ENCODE assay signal across 28 cellular contexts in genomic region chr7:140019606-140020005, GRCh38.
"Had no signal": no experiment of that assay in that cellular context is flagged by ENCODE, and none has a peak within 500 bp of the region (broad histone marks: within the 10 kb centered on the region; RNA-seq: fewer than 3 reads in every experiment).

No MANE protein-coding gene starts in this region.

- H3K9me3 Mint-ChIP-seq: memory B cell; mesothelial cell of epicardium; naive B cell; stimulated activated naive CD8-positive, alpha-beta T cell treated with anti-CD3 and anti-CD28 coated beads, Interleukin-15, amount 100 ng/mL, for 72 hours had no signal

- H3K4me2 ChIP-seq: hepatocyte had no signal

- H3K4me3 ChIP-seq: coronary artery, esophagus muscularis mucosa, gastroesophageal sphincter, heart left ventricle, hepatocyte, lung, mucosa of descending colon, ovary, psoas muscle, skin epidermis, spleen, suprapubic skin, transverse colon, vagina had no signal

- H3K27ac Mint-ChIP-seq: memory B cell; mesothelial cell of epicardium; stimulated activated naive CD8-positive, alpha-beta T cell treated with anti-CD3 and anti-CD28 coated beads, Interleukin-15, amount 100 ng/mL, for 72 hours had no signal

- H3K9me3 ChIP-seq: esophagus muscularis mucosa, gastroesophageal sphincter, heart left ventricle, mucosa of descending colon, ovary, psoas muscle, spleen, suprapubic skin, transverse colon, vagina had no signal

- H3K27me3 Mint-ChIP-seq: memory B cell; naive B cell; stimulated activated naive CD8-positive, alpha-beta T cell treated with anti-CD3 and anti-CD28 coated beads, Interleukin-15, amount 100 ng/mL, for 72 hours had no signal

- H3K4me1 ChIP-seq: esophagus muscularis mucosa, foreskin keratinocyte, gastroesophageal sphincter, heart left ventricle, psoas muscle, spleen, suprapubic skin, transverse colon, vagina had no signal

- DNase-seq: dermis blood vessel endothelial cell; effector memory CD4-positive, alpha-beta T cell; foreskin keratinocyte; heart left ventricle; kidney; mucosa of descending colon; naive B cell; occipital lobe; ovary; posterior cingulate gyrus; psoas muscle; right cardiac atrium; stimulated activated CD4-positive, alpha-beta T cell treated with anti-CD3 and anti-CD28 coated beads, Interleukin-4, amount 100 ng/mL, for 4 hours; stimulated activated naive CD4-positive, alpha-beta T cell; stimulated activated naive CD8-positive, alpha-beta T cell treated with anti-CD3 and anti-CD28 coated beads, Interleukin-15, amount 100 ng/mL, for 72 hours; transverse colon had no signal

- ATAC-seq: foreskin keratinocyte; gastroesophageal sphincter; left lobe of liver; mucosa of descending colon; psoas muscle; right cardiac atrium; stimulated activated naive CD8-positive, alpha-beta T cell treated with anti-CD3 and anti-CD28 coated beads, Interleukin-15, amount 100 ng/mL, for 72 hours had no signal

- H2AFZ ChIP-seq: hepatocyte had no signal

- H3K4me3 Mint-ChIP-seq: memory B cell; mesothelial cell of epicardium; naive B cell; stimulated activated naive CD8-positive, alpha-beta T cell treated with anti-CD3 and anti-CD28 coated beads, Interleukin-15, amount 100 ng/mL, for 72 hours had no signal

- H3K4me1 Mint-ChIP-seq: mesothelial cell of epicardium; stimulated activated naive CD8-positive, alpha-beta T cell treated with anti-CD3 and anti-CD28 coated beads, Interleukin-15, amount 100 ng/mL, for 72 hours had no signal

- H3K79me2 ChIP-seq: hepatocyte had no signal

- H3K27ac ChIP-seq: coronary artery, esophagus muscularis mucosa, foreskin keratinocyte, gastroesophageal sphincter, heart left ventricle, hepatocyte, ovary, psoas muscle, skin epidermis, spleen, suprapubic skin, transverse colon, vagina had no signal

- H3K36me3 ChIP-seq: ovary had no signal
